ENCODE assay signal across 25 cellular contexts in genomic region chr2:181352158-181352557, GRCh38.
DNase-seq lines count a peak whose midpoint lies in the region; ATAC-seq and TF ChIP-seq lines count a peak whose summit lies in the region.
"Had no signal": no experiment of that assay in that cellular context is flagged by ENCODE, and none has a peak within 500 bp of the region (broad histone marks: within the 10 kb centered on the region; RNA-seq: fewer than 3 reads in every experiment).

No MANE protein-coding gene starts in this region.

- peaks cover 5% of the 10 kb centered on the region for H3K9me3 Mint-ChIP-seq in memory B cell
- H3K9me3 Mint-ChIP-seq: HFFc6 had no signal

- DNase-seq in HL-60 (ENCODE audit: low read depth in 1 of 2, low spot score in 1 of 2) (peak; percentile 57 to 83), memory B cell (ENCODE audit: low spot score in 2 of 2) (no peak), G401 (ENCODE audit: low spot score) (no peak), KG1 (lab: John Stamatoyannopoulos, UW) (no peak), NK-92 (lab: John Stamatoyannopoulos, UW; ENCODE audit: unreplicated experiment) (no peak)
- DNase-seq: activated CD4-positive, alpha-beta memory T cell treated with anti-CD3 and anti-CD28 coated beads, Interleukin-2, amount 10 ng/mL, durations not matched to agents 7 days and 5 days; activated naive CD4-positive, alpha-beta T cell treated with anti-CD3 and anti-CD28 coated beads, Interleukin-2, amount 50 U/mL, for 16 hours; activated T-cell treated with anti-CD3 and anti-CD28 coated beads, Interleukin-2, amount 50 U/mL, for 48 hours; COR-L47; EL; HFFc6; hippocampal formation; islet precursor cell; naive thymus-derived CD8-positive, alpha-beta T cell; NCI-H1417; NCI-H2171 treated with DMSO at 0.1 percent for 48 hours; NCI-H748 treated with DMSO at 0.1 percent for 48 hours; stimulated activated CD4-positive, alpha-beta T cell treated with anti-CD3 and anti-CD28 coated beads, Interleukin-2, amount 100 ng/mL, for 24 hours; uterus; WERI-Rb-1 had no signal

- H3K27me3 Mint-ChIP-seq in memory B cell: no peaks in the 10 kb centered on the region
- H3K27me3 Mint-ChIP-seq: activated CD4-positive, alpha-beta memory T cell treated with anti-CD3 and anti-CD28 coated beads, Interleukin-2, amount 10 ng/mL, durations not matched to agents 7 days and 5 days; naive thymus-derived CD8-positive, alpha-beta T cell had no signal

- H3K79me2 ChIP-seq in OCI-LY1 (ENCODE audit: insufficient read depth, low read length): no peaks in the 10 kb centered on the region
- H3K79me2 ChIP-seq: parathyroid adenoma had no signal

- H3K27me3 ChIP-seq in HL-60 (ENCODE audit: insufficient read depth, poor library complexity, severe bottlenecking): no peaks in the 10 kb centered on the region
- H3K27me3 ChIP-seq in OCI-LY1 (ENCODE audit: insufficient read depth, low read length): no peaks in the 10 kb centered on the region
- H3K27me3 ChIP-seq: uterus had no signal

- no peaks in the 10 kb centered on the region for H3K36me3 ChIP-seq in OCI-LY1 (ENCODE audit: insufficient read depth, low read length)
- H3K36me3 ChIP-seq: uterus, WERI-Rb-1 had no signal

- TF ChIP-seq CTCF in HL-60 (IDR thresholded peaks at IDR 0.05; ENCODE audit: insufficient read depth, low read length): no peak
- no peak for TF ChIP-seq CTCF in OCI-LY1 (IDR thresholded peaks at IDR 0.05; ENCODE audit: low read length)

- H3K36me3 Mint-ChIP-seq in memory B cell: no peaks in the 10 kb centered on the region

- no peaks in the 10 kb centered on the region for H4K20me1 ChIP-seq in OCI-LY1 (ENCODE audit: insufficient read depth, low read length)

- H3K9ac ChIP-seq in OCI-LY1 (ENCODE audit: low read length): no peak overlapping the region
- H3K9ac ChIP-seq: parathyroid adenoma had no signal

- H3F3A ChIP-seq in OCI-LY1 (ENCODE audit: insufficient read depth, low read length): no peaks in the 10 kb centered on the region; the same call in 1 of the 2 replicates

- peak overlapping the region; percentile 74 for H3K27ac ChIP-seq in HL-60 (replicated peaks)
- H3K27ac ChIP-seq in OCI-LY1 (ENCODE audit: low read depth, low read length, poor library complexity, severe bottlenecking): no peak overlapping the region
- H3K27ac ChIP-seq: parathyroid adenoma, uterus, WERI-Rb-1 had no signal

- peak overlapping the region; percentile 49 for H3K4me3 Mint-ChIP-seq in memory B cell
- H3K4me3 Mint-ChIP-seq: activated CD4-positive, alpha-beta memory T cell treated with anti-CD3 and anti-CD28 coated beads, Interleukin-2, amount 10 ng/mL, durations not matched to agents 7 days and 5 days; HFFc6; naive thymus-derived CD8-positive, alpha-beta T cell had no signal

- no peaks in the 10 kb centered on the region for H3K9me2 ChIP-seq in OCI-LY1 (ENCODE audit: low read depth, low read length)

- peak overlapping the region; percentile 26; the same call in 1 of the 2 replicates for H2AFZ ChIP-seq in OCI-LY1 (ENCODE audit: low read length)
- H2AFZ ChIP-seq: parathyroid adenoma had no signal

- peaks cover 23% of the 10 kb centered on the region for H3K4me1 ChIP-seq in OCI-LY1 (ENCODE audit: insufficient read depth, low read length, severe bottlenecking)
- H3K4me1 ChIP-seq: parathyroid adenoma, uterus had no signal

- peak; percentile 45 for ATAC-seq in GM18498 (IDR thresholded peaks at IDR 0.05; ENCODE audit: unreplicated experiment)
- peak; percentile 91 for ATAC-seq in memory B cell (ENCODE audit: low read depth)
- ATAC-seq in HG02970 (IDR thresholded peaks at IDR 0.05; ENCODE audit: low FRiP score, unreplicated experiment): no peak
- ATAC-seq: naive thymus-derived CD8-positive, alpha-beta T cell had no signal

- peak overlapping the region; percentile 73 for H3K27ac Mint-ChIP-seq in memory B cell
- H3K27ac Mint-ChIP-seq: activated CD4-positive, alpha-beta memory T cell treated with anti-CD3 and anti-CD28 coated beads, Interleukin-2, amount 10 ng/mL, durations not matched to agents 7 days and 5 days; HFFc6 had no signal

- H3K4me3 ChIP-seq in HL-60 (replicated peaks; ENCODE audit: insufficient read depth, low read length): no peak overlapping the region
- H3K4me3 ChIP-seq in OCI-LY1 (ENCODE audit: low read depth, low read length, poor library complexity, severe bottlenecking): no peak overlapping the region
- H3K4me3 ChIP-seq: lung, uterus had no signal

- H3K9me3 ChIP-seq in OCI-LY1 (ENCODE audit: low read length): no peaks in the 10 kb centered on the region
- H3K9me3 ChIP-seq: uterus had no signal

- no peak overlapping the region for H3K4me2 ChIP-seq in OCI-LY1 (ENCODE audit: low read length)

- in situ Hi-C loops in G401 (cut with HindIII; ENCODE audit: low sequenced_read_pairs): no loop called here

- peaks cover 21% of the 10 kb centered on the region for H3K4me1 Mint-ChIP-seq in memory B cell

Comparison
In these comparisons a context has a peak if more than half of its experiments do, and no peak if none do; other contexts are left out.
1. DNase-seq: peak in HL-60 (2 of 2); none in memory B cell (0 of 2), G401 (single experiment), KG1 (single experiment) and NK-92 (single experiment).